Comparison of ENCODE assay signal across 20 cellular contexts in the genomic region with DNA sequence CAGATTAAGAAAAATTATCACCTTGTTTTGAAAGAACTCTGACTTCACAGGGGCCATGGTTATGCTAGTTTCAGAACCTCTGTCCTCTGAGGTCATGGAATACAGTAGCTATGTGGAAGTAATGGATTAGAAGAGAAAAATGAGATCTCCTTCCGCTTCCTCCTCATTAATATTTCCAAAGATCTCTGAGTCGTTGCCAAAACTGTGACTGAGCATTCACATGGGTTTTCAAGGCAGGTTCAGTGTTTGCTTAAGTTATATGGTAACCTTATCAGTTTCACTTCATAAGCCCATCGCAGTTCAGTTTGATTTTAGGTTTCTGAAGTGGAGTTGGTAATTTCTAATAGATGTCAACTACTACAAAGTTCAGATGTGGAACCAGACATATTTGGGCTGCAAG.
A peak's percentile ranks its signal among the peaks of the same experiment; 100 is the strongest.
DNase-seq lines count a peak whose midpoint lies in the region; ATAC-seq, FAIRE-seq and TF ChIP-seq lines count a peak whose summit lies in the region.
"Had no signal": no experiment of that assay in that cellular context is flagged by ENCODE, and none has a peak within 500 bp of the region (broad histone marks: within the 10 kb centered on the region; RNA-seq: fewer than 3 reads in every experiment).

No MANE protein-coding gene starts in this region.

- no peak overlapping the region for H3K4me2 ChIP-seq in astrocyte (ENCODE audit: low read length)
- H3K4me2 ChIP-seq: A549 had no signal

- no peak for FAIRE-seq in astrocyte (lab: Jason Lieb, UNC)
- FAIRE-seq in pancreas (lab: Jason Lieb, UNC): no peak
- FAIRE-seq in H54 (lab: Jason Lieb, UNC): no peak
- FAIRE-seq in kidney (lab: Jason Lieb, UNC): no peak
- FAIRE-seq: A549, GM12891 had no signal

- H3K27ac ChIP-seq in astrocyte (ENCODE audit: low read depth, low read length) (no peak overlapping the region), pancreas (peak overlapping the region in 2 of 4 donors; percentile 32 to 68), kidney (ENCODE audit: low read depth in 2 of 2, low read length in 2 of 2) (no peak overlapping the region)
- H3K27ac ChIP-seq: A549 had no signal

- no peak overlapping the region for H3K4me3 Mint-ChIP-seq in astrocyte (ENCODE audit: unreplicated experiment)
- H3K4me3 Mint-ChIP-seq: CD4-positive, alpha-beta memory T cell had no signal

- H3K79me2 ChIP-seq in astrocyte (ENCODE audit: insufficient read depth, low read length): no peaks in the 10 kb centered on the region

- H3K4me3 ChIP-seq in astrocyte (ENCODE audit: insufficient read depth, low read depth, low read length) (no peak overlapping the region), pancreas (no peak overlapping the region), kidney (ENCODE audit: low read length in 2 of 2) (no peak overlapping the region)
- H3K4me3 ChIP-seq: A549 had no signal

- ATAC-seq in pancreas (peak; percentile 45 to 57 (median 50)), HG02610 (IDR thresholded peaks at IDR 0.05; ENCODE audit: unreplicated experiment) (no peak)
- ATAC-seq: A549 had no signal

- no peaks in the 10 kb centered on the region for H3K4me1 Mint-ChIP-seq in astrocyte (ENCODE audit: low read depth, unreplicated experiment)
- H3K4me1 Mint-ChIP-seq: CD4-positive, alpha-beta memory T cell had no signal

- H3K27ac Mint-ChIP-seq in astrocyte (ENCODE audit: unreplicated experiment): no peak overlapping the region
- H3K27ac Mint-ChIP-seq: CD4-positive, alpha-beta memory T cell had no signal

- DNase-seq in astrocyte (ENCODE audit: low read depth): peak; percentile 3
- DNase-seq in kidney tubule cell (ENCODE audit: low spot score): peak; percentile 26
- DNase-seq in pancreas: peak in 2 of 6 donors; percentile 12 to 29
- no peak for DNase-seq in activated naive CD4-positive, alpha-beta T cell treated with Interleukin-2 at 50 U/mL for 16 hours
- DNase-seq in H54 (ENCODE audit: insufficient read length, low spot score): no peak
- no peak for DNase-seq in kidney
- DNase-seq: 8988T; C1 segment of cervical spinal cord; Calu3; CD4-positive, alpha-beta memory T cell; COR-L47; DMS53; DMS79 treated with DMSO at 0.1 percent for 48 hours; GF-D8; GOT3; H7; HCEC 1CT had no signal

- H4K20me1 ChIP-seq in astrocyte (ENCODE audit: insufficient read depth, low read length): no peaks in the 10 kb centered on the region

- H3K9me3 Mint-ChIP-seq in astrocyte (ENCODE audit: unreplicated experiment): no peaks in the 10 kb centered on the region

- no peaks in the 10 kb centered on the region for H3K36me3 ChIP-seq in astrocyte (ENCODE audit: insufficient read depth, low read length)
- H3K36me3 ChIP-seq in pancreas: no peaks in the 10 kb centered on the region
- no peaks in the 10 kb centered on the region for H3K36me3 ChIP-seq in kidney (ENCODE audit: control insufficient read depth in 1 of 2, insufficient read depth in 2 of 2, low read length in 2 of 2)

- H3K27me3 ChIP-seq in astrocyte (ENCODE audit: insufficient read depth, low read length) (no peaks in the 10 kb centered on the region), pancreas (no peaks in the 10 kb centered on the region)

- 12 to 14% methylated on average over 3 of the region's 3 CpGs for WGBS in pancreas, 2 donors

- TF ChIP-seq CTCF in astrocyte (IDR thresholded peaks at IDR 0.05; ENCODE audit: insufficient read depth, low read depth, low read length) (no peak), pancreas (IDR thresholded peaks at IDR 0.05) (no peak), kidney (IDR thresholded peaks at IDR 0.05; ENCODE audit: borderline replicate concordance, extremely low read depth, insufficient read depth) (no peak)

- intact Hi-C loops in pancreas (cut with DNase I) (no loop called here), kidney (cut with DNase I) (no loop called here)

- no peak for TF ChIP-seq POLR2A in H54 (IDR thresholded peaks at IDR 0.05; ENCODE audit: low read depth, low read length)

- no peaks in the 10 kb centered on the region for H3K36me3 Mint-ChIP-seq in astrocyte (ENCODE audit: low read depth, unreplicated experiment)
- H3K36me3 Mint-ChIP-seq: CD4-positive, alpha-beta memory T cell had no signal

- H2AFZ ChIP-seq in astrocyte (ENCODE audit: low read depth, low read length): no peak overlapping the region

- H3K9ac ChIP-seq in astrocyte (ENCODE audit: low read length) (no peak overlapping the region), kidney (ENCODE audit: low read length in 2 of 2) (no peak overlapping the region)

- H3K9me3 ChIP-seq in astrocyte (ENCODE audit: insufficient read depth, low read depth, low read length) (no peaks in the 10 kb centered on the region), pancreas (no peaks in the 10 kb centered on the region), kidney (ENCODE audit: control insufficient read depth in 1 of 2, low read length in 2 of 2) (no peaks in the 10 kb centered on the region)
- H3K9me3 ChIP-seq: A549 had no signal

- no peaks in the 10 kb centered on the region for H3K27me3 Mint-ChIP-seq in astrocyte (ENCODE audit: low read depth, unreplicated experiment)
- H3K27me3 Mint-ChIP-seq: CD4-positive, alpha-beta memory T cell had no signal

- H3K4me1 ChIP-seq in astrocyte (ENCODE audit: insufficient read depth, low read length): peaks cover 5% of the 10 kb centered on the region
- peaks cover 20 to 47% (median 36%) of the 10 kb centered on the region in 3 donors for H3K4me1 ChIP-seq in pancreas
- H3K4me1 ChIP-seq in kidney (ENCODE audit: control insufficient read depth in 1 of 2, insufficient read depth in 1 of 2, low read depth in 1 of 2, low read length in 2 of 2): no peaks in the 10 kb centered on the region
- H3K4me1 ChIP-seq: A549 had no signal

Comparison
In these comparisons a context has a peak if more than half of its experiments do, and no peak if none do; other contexts are left out.
1. DNase-seq: peak in astrocyte (single experiment) and kidney tubule cell (single experiment); none in activated naive CD4-positive, alpha-beta T cell treated with Interleukin-2 at 50 U/mL for 16 hours (single experiment), H54 (single experiment) and kidney (single experiment).